In the genomic region with DNA sequence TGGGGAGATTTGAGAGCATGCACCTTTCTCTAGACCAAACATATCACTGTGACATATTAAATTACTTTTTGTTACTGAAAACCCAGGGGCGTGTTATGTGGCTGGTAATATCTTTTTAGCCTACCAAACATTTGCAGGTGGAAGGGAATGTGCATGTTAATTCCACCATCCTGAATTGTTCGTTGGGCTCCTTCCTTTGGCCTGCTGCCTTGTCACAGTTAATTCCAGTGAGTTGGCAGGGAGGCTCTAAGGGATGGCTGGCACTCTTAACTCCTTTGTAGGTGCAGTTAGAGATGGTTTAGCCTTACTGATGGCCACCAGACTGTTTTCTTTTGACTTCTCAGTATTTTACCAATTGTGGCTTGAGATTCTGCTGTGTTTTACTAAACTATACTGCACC, we compare ENCODE assay signal across 2 cellular contexts.
TF ChIP-seq lines count a peak whose summit lies in the region.

No MANE protein-coding gene starts in this region.

TF ChIP-seq in endothelial cell of umbilical vein, 7 proteins besides CTCF, POLR2A, EP300 and RAD21:
- TF ChIP-seq, protein P1, sequence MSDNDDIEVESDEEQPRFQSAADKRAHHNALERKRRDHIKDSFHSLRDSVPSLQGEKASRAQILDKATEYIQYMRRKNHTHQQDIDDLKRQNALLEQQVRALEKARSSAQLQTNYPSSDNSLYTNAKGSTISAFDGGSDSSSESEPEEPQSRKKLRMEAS (IDR thresholded peaks at IDR 0.05; ENCODE audit: insufficient read depth, insufficient read length), result no peak
- TF ChIP-seq GATA2 (IDR thresholded peaks at IDR 0.05; ENCODE audit: insufficient read depth, insufficient read length, low read depth, low read length) (no peak), POLR2AphosphoS5 (IDR thresholded peaks at IDR 0.05; ENCODE audit: insufficient read depth, low read depth, low read length) (no peak), JUN (IDR thresholded peaks at IDR 0.05; ENCODE audit: borderline replicate concordance, insufficient read depth, insufficient read length, low read depth) (no peak), MYC (IDR thresholded peaks at IDR 0.05; ENCODE audit: low read depth, low read length) (no peak), FOS (IDR thresholded peaks at IDR 0.05; ENCODE audit: borderline replicate concordance, insufficient read depth, low read length) (no peak), EZH2 (IDR thresholded peaks at IDR 0.05; ENCODE audit: borderline replicate concordance, low read depth, low read length, severe bottlenecking) (no peak)
TF ChIP-seq in endothelial cell of umbilical vein: peak in this region for 0.

TF ChIP-seq in SK-N-SH treated with all-trans-retinoic acid at 6 μM for 48 hours, 23 proteins besides CTCF, POLR2A, EP300 and RAD21 (continued from another document):
- TF ChIP-seq TOX (CRISPR knock-in tag; IDR thresholded peaks at IDR 0.05; ENCODE audit: borderline replicate concordance), result no peak
- TF ChIP-seq RARB (CRISPR knock-in tag; IDR thresholded peaks at IDR 0.05), result no peak
- TF ChIP-seq ARNTL (CRISPR knock-in tag; IDR thresholded peaks at IDR 0.05; ENCODE audit: borderline replicate concordance, low read depth), result no peak
- no peak for TF ChIP-seq ZFP30 (CRISPR knock-in tag; IDR thresholded peaks at IDR 0.05)
- no peak for TF ChIP-seq ISL1 (CRISPR knock-in tag; IDR thresholded peaks at IDR 0.05)
- TF ChIP-seq TCF4 (CRISPR knock-in tag; IDR thresholded peaks at IDR 0.05; ENCODE audit: borderline replicate concordance), result no peak
